Comparison of ENCODE assay signal across 18 cellular contexts in the genomic region with DNA sequence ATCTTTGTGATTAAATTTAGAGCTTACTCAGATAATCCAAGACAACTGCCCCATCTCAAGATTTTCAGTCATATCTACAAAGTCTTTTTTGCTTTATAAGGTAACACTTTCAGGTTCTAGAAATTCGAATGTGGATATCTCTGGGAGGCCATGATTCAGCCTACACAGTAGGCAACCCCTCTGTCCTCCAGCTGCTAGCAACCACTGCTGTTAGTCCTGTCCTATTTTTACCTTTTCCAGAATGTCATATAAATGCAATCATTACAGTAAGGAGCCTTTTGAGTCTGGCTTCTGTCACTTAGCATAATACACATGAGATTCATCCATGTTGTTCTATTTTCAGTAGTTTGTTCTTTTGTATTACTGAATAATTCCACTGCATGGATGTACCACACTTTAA. TPM values are rescaled to one million over a fixed set of nuclear protein-coding genes. Genes with fewer than 3 reads are reported as not detected.
DNase-seq lines count a peak whose midpoint lies in the region; ATAC-seq, FAIRE-seq and TF ChIP-seq lines count a peak whose summit lies in the region.
"Had no signal": no experiment of that assay in that cellular context is flagged by ENCODE, and none has a peak within 500 bp of the region (broad histone marks: within the 10 kb centered on the region; RNA-seq: fewer than 3 reads in every experiment).

No MANE protein-coding gene starts in this region.

- H3K79me2 ChIP-seq in astrocyte (ENCODE audit: insufficient read depth, low read length): no peaks in the 10 kb centered on the region

- H3K36me3 ChIP-seq in heart left ventricle (no peaks in the 10 kb centered on the region), astrocyte (ENCODE audit: insufficient read depth, low read length) (no peaks in the 10 kb centered on the region)
- H3K36me3 ChIP-seq: BE2C, HAP-1 had no signal

- H3K4me2 ChIP-seq in astrocyte (ENCODE audit: low read length): peak overlapping the region; percentile 16
- H3K4me2 ChIP-seq: KMS-11 had no signal

- H3K27me3 ChIP-seq in heart left ventricle: no peaks in the 10 kb centered on the region
- H3K27me3 ChIP-seq in astrocyte (ENCODE audit: insufficient read depth, low read length): no peaks in the 10 kb centered on the region
- H3K27me3 ChIP-seq: BE2C had no signal

- TF ChIP-seq CTCF in heart left ventricle (IDR thresholded peaks at IDR 0.05) (no peak), astrocyte (IDR thresholded peaks at IDR 0.05; ENCODE audit: insufficient read depth, low read depth, low read length) (no peak)

- H3K9me3 ChIP-seq in heart left ventricle (no peaks in the 10 kb centered on the region), astrocyte (ENCODE audit: insufficient read depth, low read depth, low read length) (no peaks in the 10 kb centered on the region)
- H3K9me3 ChIP-seq: BE2C, HAP-1 had no signal

- no peak overlapping the region for H3K9ac ChIP-seq in astrocyte (ENCODE audit: low read length)
- H3K9ac ChIP-seq: KMS-11 had no signal

- no peak overlapping the region for H2AFZ ChIP-seq in astrocyte (ENCODE audit: low read depth, low read length)

- peak overlapping the region; percentile 28 for H3K4me3 Mint-ChIP-seq in astrocyte (ENCODE audit: unreplicated experiment)
- no peak overlapping the region for H3K4me3 Mint-ChIP-seq in stimulated activated effector memory CD8-positive, alpha-beta T cell treated with anti-CD3 and anti-CD28 coated beads, Interleukin-12 subunit alpha, Interleukin-12 subunit beta, amount 100 ng/mL, for 72 hours
- H3K4me3 Mint-ChIP-seq: CD4-positive, alpha-beta memory T cell had no signal

- H3K4me1 Mint-ChIP-seq in astrocyte (ENCODE audit: low read depth, unreplicated experiment): peaks cover 23% of the 10 kb centered on the region
- no peaks in the 10 kb centered on the region for H3K4me1 Mint-ChIP-seq in stimulated activated effector memory CD8-positive, alpha-beta T cell treated with anti-CD3 and anti-CD28 coated beads, Interleukin-12 subunit alpha, Interleukin-12 subunit beta, amount 100 ng/mL, for 72 hours
- H3K4me1 Mint-ChIP-seq: CD4-positive, alpha-beta memory T cell had no signal

- no peak for TF ChIP-seq POLR2A in heart left ventricle (IDR thresholded peaks at IDR 0.05)

- H3K4me3 ChIP-seq in heart left ventricle (no peak overlapping the region), astrocyte (ENCODE audit: insufficient read depth, low read depth, low read length) (no peak overlapping the region)
- H3K4me3 ChIP-seq: HAP-1 had no signal

- peak overlapping the region; percentile 66 for H3K27ac Mint-ChIP-seq in astrocyte (ENCODE audit: unreplicated experiment)
- H3K27ac Mint-ChIP-seq in stimulated activated effector memory CD8-positive, alpha-beta T cell treated with anti-CD3 and anti-CD28 coated beads, Interleukin-12 subunit alpha, Interleukin-12 subunit beta, amount 100 ng/mL, for 72 hours: peak overlapping the region; percentile 9
- H3K27ac Mint-ChIP-seq: CD4-positive, alpha-beta memory T cell had no signal

- H3K27me3 Mint-ChIP-seq in astrocyte (ENCODE audit: low read depth, unreplicated experiment): no peaks in the 10 kb centered on the region
- H3K27me3 Mint-ChIP-seq: CD4-positive, alpha-beta memory T cell had no signal

- no peaks in the 10 kb centered on the region for H4K20me1 ChIP-seq in astrocyte (ENCODE audit: insufficient read depth, low read length)

- DNase-seq in heart left ventricle (no peak), cardiac septum (ENCODE audit: low spot score) (no peak), astrocyte (ENCODE audit: low read depth) (no peak), myocyte (ENCODE audit: low read depth) (peak; percentile 48), ecto neural progenitor cell (ENCODE audit: low spot score) (no peak)
- DNase-seq in stimulated activated effector memory CD8-positive, alpha-beta T cell treated with anti-CD3 and anti-CD28 coated beads, Interleukin-12 subunit alpha, Interleukin-12 subunit beta, amount 100 ng/mL, for 72 hours (ENCODE audit: low spot score in 2 of 2): no peak
- DNase-seq in activated CD4-positive, CD25-positive, alpha-beta regulatory T cell treated with anti-CD3 and anti-CD28 coated beads, Interleukin-2, amount 50 U/mL, for 72 hours: no peak
- DNase-seq: BE2C; CD4-positive, alpha-beta memory T cell; DMS53; NCI-H1417 treated with DMSO at 0.1 percent for 48 hours; NCI-H187 treated with DMSO at 0.1 percent for 48 hours; NCI-H524 had no signal

- H3K27ac ChIP-seq in heart left ventricle: peak overlapping the region in 1 of 12 donors; percentile 43
- peak overlapping the region; percentile 72 for H3K27ac ChIP-seq in astrocyte (ENCODE audit: low read depth, low read length)
- H3K27ac ChIP-seq: KMS-11 had no signal

- no peak for FAIRE-seq in astrocyte (lab: Jason Lieb, UNC)

- 54 to 62% (median 58%) methylated on average over 1 of the region's 1 CpG for WGBS in heart left ventricle, 4 donors

- no peaks in the 10 kb centered on the region for H3K9me3 Mint-ChIP-seq in astrocyte (ENCODE audit: unreplicated experiment)
- no peaks in the 10 kb centered on the region for H3K9me3 Mint-ChIP-seq in stimulated activated effector memory CD8-positive, alpha-beta T cell treated with anti-CD3 and anti-CD28 coated beads, Interleukin-12 subunit alpha, Interleukin-12 subunit beta, amount 100 ng/mL, for 72 hours
- H3K9me3 Mint-ChIP-seq: CD4-positive, alpha-beta memory T cell had no signal

- no peaks in the 10 kb centered on the region for H3K36me3 Mint-ChIP-seq in astrocyte (ENCODE audit: low read depth, unreplicated experiment)
- no peaks in the 10 kb centered on the region for H3K36me3 Mint-ChIP-seq in stimulated activated effector memory CD8-positive, alpha-beta T cell treated with anti-CD3 and anti-CD28 coated beads, Interleukin-12 subunit alpha, Interleukin-12 subunit beta, amount 100 ng/mL, for 72 hours
- H3K36me3 Mint-ChIP-seq: CD4-positive, alpha-beta memory T cell had no signal

- peak in 3 of 4 donors; percentile 38 to 64 (median 44) for ATAC-seq in heart left ventricle
- no peak for ATAC-seq in stimulated activated effector memory CD8-positive, alpha-beta T cell treated with anti-CD3 and anti-CD28 coated beads, Interleukin-12 subunit alpha, Interleukin-12 subunit beta, amount 100 ng/mL, for 72 hours
- no peak for ATAC-seq in GM21447 (IDR thresholded peaks at IDR 0.05; ENCODE audit: unreplicated experiment)
- ATAC-seq: Panc1, Right ventricle myocardium inferior had no signal

- intact Hi-C loops in heart left ventricle (cut with DNase I) (no loop called here), cardiac septum (cut with DNase I) (no loop called here)

- H3K4me1 ChIP-seq in heart left ventricle (peaks cover 0 to 6% (median 0%) of the 10 kb centered on the region in 12 donors), astrocyte (ENCODE audit: insufficient read depth, low read length) (peaks cover 10% of the 10 kb centered on the region)
- H3K4me1 ChIP-seq: BE2C had no signal

RNA-seq across cellular contexts. Expression of a gene that starts 28.5 kb away (rescaled TPM):
- total RNA-seq in heart left ventricle (10 to 100 TPM; 69.8 to 97.9 (median 84.4) TPM), cardiac septum (86.5 TPM), astrocyte (104 and 105 TPM in 2 replicates), myocyte (124 and 167 TPM in 2 replicates)
- 10 to 100 TPM; 16.9 to 57.7 TPM for polyA plus RNA-seq in heart left ventricle
- polyA plus RNA-seq in myocyte (2012): 32.9 TPM

Comparison
In these comparisons a context has a peak if more than half of its experiments do, and no peak if none do; other contexts are left out.
1. ATAC-seq: peak in heart left ventricle (3 of 4); none in stimulated activated effector memory CD8-positive, alpha-beta T cell treated with anti-CD3 and anti-CD28 coated beads, Interleukin-12 subunit alpha, Interleukin-12 subunit beta, amount 100 ng/mL, for 72 hours (single experiment) and GM21447 (single experiment).